1 cellular context compared by ENCODE assay signal in genomic region chr17:32298298-32298697, GRCh38.
TF ChIP-seq lines count a peak whose summit lies in the region.

No MANE protein-coding gene starts in this region.

TF ChIP-seq in HepG2, 621 proteins besides CTCF, POLR2A, EP300 and RAD21:
- TF ChIP-seq ZNF597 (CRISPR knock-in tag; IDR thresholded peaks at IDR 0.05), result no peak
- no peak for TF ChIP-seq ZNF557 (CRISPR knock-in tag; IDR thresholded peaks at IDR 0.05)
- 0 out of 2 replicates have a peak, but pooled peaks have one; percentile 7 for TF ChIP-seq GABPA (IDR thresholded peaks at IDR 0.05; ENCODE audit: low read depth, low read length)
- TF ChIP-seq GABPA (CRISPR knock-in tag; IDR thresholded peaks at IDR 0.05; ENCODE audit: low read depth), result no peak
